ENCODE assay signal across 1 cellular context in the genomic region with DNA sequence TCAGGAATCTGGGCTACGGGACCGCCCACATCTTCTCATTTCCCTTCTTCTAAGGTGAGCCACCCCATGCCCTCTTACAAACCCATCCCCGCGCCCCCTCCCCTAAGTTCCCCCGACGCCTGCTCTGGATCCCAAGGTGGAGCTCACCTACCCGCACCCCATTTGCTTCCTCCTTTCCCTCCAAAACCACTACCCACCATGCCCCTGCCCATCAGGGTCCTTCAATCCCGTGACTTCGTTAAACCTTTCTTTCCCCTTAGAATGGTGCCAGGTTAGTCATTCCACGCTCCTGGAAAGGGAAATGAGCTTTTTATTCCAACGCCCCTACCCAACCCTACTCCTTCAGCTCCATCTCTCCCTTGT.
TF ChIP-seq lines count a peak whose summit lies in the region.

No MANE protein-coding gene starts in this region.

TF ChIP-seq in endothelial cell of umbilical vein, 7 proteins besides CTCF, POLR2A, EP300 and RAD21:
- TF ChIP-seq FOS (IDR thresholded peaks at IDR 0.05; ENCODE audit: borderline replicate concordance, insufficient read depth, low read length) (no peak), GATA2 (IDR thresholded peaks at IDR 0.05; ENCODE audit: insufficient read depth, insufficient read length, low read depth, low read length) (no peak), MYC (IDR thresholded peaks at IDR 0.05; ENCODE audit: low read depth, low read length) (no peak), EZH2 (IDR thresholded peaks at IDR 0.05; ENCODE audit: borderline replicate concordance, low read depth, low read length, severe bottlenecking) (no peak), POLR2AphosphoS5 (IDR thresholded peaks at IDR 0.05; ENCODE audit: insufficient read depth, low read depth, low read length) (no peak), JUN (IDR thresholded peaks at IDR 0.05; ENCODE audit: borderline replicate concordance, insufficient read depth, insufficient read length, low read depth) (no peak)
- TF ChIP-seq, protein P1, sequence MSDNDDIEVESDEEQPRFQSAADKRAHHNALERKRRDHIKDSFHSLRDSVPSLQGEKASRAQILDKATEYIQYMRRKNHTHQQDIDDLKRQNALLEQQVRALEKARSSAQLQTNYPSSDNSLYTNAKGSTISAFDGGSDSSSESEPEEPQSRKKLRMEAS (IDR thresholded peaks at IDR 0.05; ENCODE audit: insufficient read depth, insufficient read length) = no peak
